In genomic region chr1:16237343-16237830, GRCh38 we compare ENCODE assay signal across 1 cellular context.
TF ChIP-seq lines count a peak whose summit lies in the region.

No MANE protein-coding gene starts in this region.

TF ChIP-seq in endothelial cell of umbilical vein, 7 proteins besides CTCF, POLR2A, EP300 and RAD21 (continued from another document):
- no peak for TF ChIP-seq MAX (IDR thresholded peaks at IDR 0.05; ENCODE audit: insufficient read depth, insufficient read length)
